ENCODE assay signal across 8 cellular contexts in genomic region chr9:138126090-138126857, GRCh38.
DNase-seq lines count a peak whose midpoint lies in the region; ATAC-seq and TF ChIP-seq lines count a peak whose summit lies in the region.
"Not testable (repeated sequence)": the region's sequence is repeated elsewhere in the genome, so short reads cannot be mapped to it uniquely, and the experiment has no call there.

No MANE protein-coding gene starts in this region.

- not testable (repeated sequence) for H3K4me2 ChIP-seq in GM23338

- POLR2A ChIA-PET in activated CD8-positive, alpha-beta T cell treated with anti-CD3 and anti-CD28 coated beads, Interleukin-2, amount 10 ng/mL, durations not matched to agents 7 days and 5 days (lab: Charles Lee) = not testable (repeated sequence)

- not testable (repeated sequence) for H3K4me3 ChIP-seq in GM12865 (ENCODE audit: low read depth, low read length); GM23338; NB4 (ENCODE audit: low read depth, low read length)

- not testable (repeated sequence) for H3K9me2 ChIP-seq in GM23338 (ENCODE audit: insufficient read depth)

- DNase-seq in GM12865 (ENCODE audit: low read depth) (peak; percentile 86), NB4 (ENCODE audit: low read depth) (peak; percentile 65)
- DNase-seq in GM23338 (ENCODE audit: low spot score); endothelial cell (ENCODE audit: low spot score): not testable (repeated sequence)
- DNase-seq in activated CD8-positive, alpha-beta T cell treated with anti-CD3 and anti-CD28 coated beads, Interleukin-2, amount 10 ng/mL, durations not matched to agents 7 days and 5 days = peak; percentile 42
- peak in 2 of 3 donors; percentile 23 to 71 for DNase-seq in stimulated activated CD4-positive, alpha-beta T cell treated with anti-CD3 and anti-CD28 coated beads, TNF-alpha, amount 100 ng/mL, for 48 hours (ENCODE audit: low read depth in 3 of 3)

- not testable (repeated sequence) for H3K79me2 ChIP-seq in GM23338 (replicated peaks; ENCODE audit: insufficient read depth)

- TF ChIP-seq POLR2A in NB4 (IDR thresholded peaks at IDR 0.05; ENCODE audit: extremely low read depth, insufficient read length) = not testable (repeated sequence)

- CTCF ChIA-PET in activated CD8-positive, alpha-beta T cell treated with anti-CD3 and anti-CD28 coated beads, Interleukin-2, amount 10 ng/mL, durations not matched to agents 7 days and 5 days (lab: Charles Lee) = not testable (repeated sequence)

- H2AFZ ChIP-seq in GM23338 = not testable (repeated sequence)

- ATAC-seq in GM19351 (IDR thresholded peaks at IDR 0.05; ENCODE audit: unreplicated experiment) = peak; percentile 98
- ATAC-seq in GM23338; activated CD8-positive, alpha-beta T cell treated with anti-CD3 and anti-CD28 coated beads, Interleukin-2, amount 10 ng/mL, durations not matched to agents 7 days and 5 days: not testable (repeated sequence)
- ATAC-seq in HG03139 (IDR thresholded peaks at IDR 0.05; ENCODE audit: unreplicated experiment) = peak; percentile 71

- not testable (repeated sequence) for H3K4me1 ChIP-seq in GM23338 (ENCODE audit: insufficient read depth)

- not testable (repeated sequence) for H3K4me1 Mint-ChIP-seq in GM23338; activated CD8-positive, alpha-beta T cell treated with anti-CD3 and anti-CD28 coated beads, Interleukin-2, amount 10 ng/mL, durations not matched to agents 7 days and 5 days (ENCODE audit: low read depth); endothelial cell (ENCODE audit: unreplicated experiment)

- not testable (repeated sequence) for H3K27ac ChIP-seq in GM23338 (ENCODE audit: low read depth)

- not testable (repeated sequence) for H3K27ac Mint-ChIP-seq in GM23338; activated CD8-positive, alpha-beta T cell treated with anti-CD3 and anti-CD28 coated beads, Interleukin-2, amount 10 ng/mL, durations not matched to agents 7 days and 5 days; endothelial cell (ENCODE audit: unreplicated experiment)

- not testable (repeated sequence) for H3K27me3 ChIP-seq in GM23338 (ENCODE audit: insufficient read depth)

- not testable (repeated sequence) for H3K36me3 ChIP-seq in GM23338 (ENCODE audit: insufficient read depth)

- peaks cover 29% of the 10 kb centered on the region for H3K27me3 Mint-ChIP-seq in GM23338 (ENCODE audit: insufficient read depth, low read depth, poor library complexity)
- not testable (repeated sequence) for H3K27me3 Mint-ChIP-seq in activated CD8-positive, alpha-beta T cell treated with anti-CD3 and anti-CD28 coated beads, Interleukin-2, amount 10 ng/mL, durations not matched to agents 7 days and 5 days (ENCODE audit: low read depth); endothelial cell (ENCODE audit: unreplicated experiment)

- not testable (repeated sequence) for H4K20me1 ChIP-seq in GM23338 (replicated peaks; ENCODE audit: insufficient read depth)

- H3K36me3 Mint-ChIP-seq in GM23338 (ENCODE audit: low read depth) = peaks cover 61% of the 10 kb centered on the region
- H3K36me3 Mint-ChIP-seq in activated CD8-positive, alpha-beta T cell treated with anti-CD3 and anti-CD28 coated beads, Interleukin-2, amount 10 ng/mL, durations not matched to agents 7 days and 5 days (ENCODE audit: low read depth); endothelial cell (ENCODE audit: low read depth, unreplicated experiment): not testable (repeated sequence)

- TF ChIP-seq CTCF in GM12865 (IDR thresholded peaks at IDR 0.05; ENCODE audit: insufficient read depth, low read depth, low read length, missing control alignments) = peak; percentile 50
- peak; percentile 32 to 39; a peak in 3 of 4 replicates for TF ChIP-seq CTCF in GM23338 (conservative IDR thresholded peaks at IDR 0.05; ENCODE audit: low read depth in 2 of 2)
- peak; percentile 50 for TF ChIP-seq CTCF in NB4 (IDR thresholded peaks at IDR 0.05; ENCODE audit: low read depth, low read length)
- peak; percentile 63 for TF ChIP-seq CTCF in endothelial cell (IDR thresholded peaks at IDR 0.05; ENCODE audit: unreplicated experiment)

- H3K4me3 Mint-ChIP-seq in GM23338; activated CD8-positive, alpha-beta T cell treated with anti-CD3 and anti-CD28 coated beads, Interleukin-2, amount 10 ng/mL, durations not matched to agents 7 days and 5 days; endothelial cell (ENCODE audit: unreplicated experiment): not testable (repeated sequence)

- not testable (repeated sequence) for H3F3A ChIP-seq in GM23338 (replicated peaks; ENCODE audit: low read depth)

- H3K9me3 Mint-ChIP-seq in GM23338 = peaks cover 84% of the 10 kb centered on the region
- not testable (repeated sequence) for H3K9me3 Mint-ChIP-seq in activated CD8-positive, alpha-beta T cell treated with anti-CD3 and anti-CD28 coated beads, Interleukin-2, amount 10 ng/mL, durations not matched to agents 7 days and 5 days (ENCODE audit: insufficient read depth); endothelial cell (ENCODE audit: unreplicated experiment)
